Comparison of ENCODE assay signal across 12 cellular contexts in the genomic region with DNA sequence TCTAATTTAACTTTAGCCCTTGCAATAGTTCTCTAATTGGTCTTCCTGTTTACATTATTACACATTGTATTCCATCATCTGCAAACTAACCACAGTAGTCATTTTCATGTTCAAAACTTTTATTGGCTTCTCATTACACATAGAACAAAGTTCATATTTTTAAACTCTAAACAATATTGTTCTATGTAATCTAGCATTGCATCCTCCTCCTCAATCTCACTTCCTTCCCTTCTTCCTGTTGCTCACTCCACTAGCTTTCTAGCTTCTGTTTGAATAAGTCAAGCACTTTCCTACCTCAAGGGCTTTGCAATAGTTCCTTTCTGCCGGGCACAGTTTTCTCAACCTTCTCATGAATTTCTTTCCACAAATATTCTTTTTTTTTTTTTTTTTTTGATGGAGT. TPM values are rescaled to one million over a fixed set of nuclear protein-coding genes. Genes with fewer than 3 reads are reported as not detected.
DNase-seq lines count a peak whose midpoint lies in the region; ATAC-seq, FAIRE-seq and TF ChIP-seq lines count a peak whose summit lies in the region.
"Not testable (repeated sequence)": the region's sequence is repeated elsewhere in the genome, so short reads cannot be mapped to it uniquely, and the experiment has no call there.
"Had no signal": no experiment of that assay in that cellular context is flagged by ENCODE, and none has a peak within 500 bp of the region (broad histone marks: within the 10 kb centered on the region; RNA-seq: fewer than 3 reads in every experiment).

No MANE protein-coding gene starts in this region.

- not testable (repeated sequence) for H3K27me3 Mint-ChIP-seq in CD4-positive, CD25-positive, alpha-beta regulatory T cell; HFFc6 (ENCODE audit: insufficient read depth); T-cell; activated T-cell treated with anti-CD3 and anti-CD28 coated beads, Interleukin-2, amount 50 U/mL, for 24 hours; naive B cell; stimulated activated naive B cell treated with anti-CD40 and anti-IgM and Interleukin-4, amounts not matched to agents 10 μg/mL and 1 μg/mL and 100 μg/mL, for 72 hours

- H3K4me3 ChIP-seq in CD4-positive, CD25-positive, alpha-beta regulatory T cell (ENCODE audit: low read depth, low read length); GM12878: not testable (repeated sequence)

- POLR2A ChIA-PET in T-cell (lab: Charles Lee); GM12878 (lab: Charles Lee): not testable (repeated sequence)

- peak overlapping the region in 3 of 4 donors; percentile 9 to 73 (median 52) for H3K4me3 Mint-ChIP-seq in CD4-positive, CD25-positive, alpha-beta regulatory T cell
- not testable (repeated sequence) for H3K4me3 Mint-ChIP-seq in HFFc6; activated T-cell treated with anti-CD3 and anti-CD28 coated beads, Interleukin-2, amount 50 U/mL, for 24 hours
- H3K4me3 Mint-ChIP-seq in T-cell (peak overlapping the region in 1 of 3 donors; percentile 31), naive B cell (peak overlapping the region in 3 of 8 donors; percentile 20 to 41 (median 20))
- peak overlapping the region in 1 of 2 donors; percentile 43 for H3K4me3 Mint-ChIP-seq in stimulated activated naive B cell treated with anti-CD40 and anti-IgM and Interleukin-4, amounts not matched to agents 10 μg/mL and 1 μg/mL and 100 μg/mL, for 72 hours

- not testable (repeated sequence) for H3K79me2 ChIP-seq in GM12878 (ENCODE audit: control insufficient read depth, insufficient read depth, low read length)

- H2AFZ ChIP-seq in GM12878 (ENCODE audit: control insufficient read depth, low read depth, low read length), result not testable (repeated sequence)

- not testable (repeated sequence) for H3K27ac ChIP-seq in CD4-positive, CD25-positive, alpha-beta regulatory T cell (ENCODE audit: insufficient read depth, low read length, poor library complexity, severe bottlenecking); GM12878 (ENCODE audit: control insufficient read depth, insufficient read depth)

- H3K27me3 ChIP-seq in CD4-positive, CD25-positive, alpha-beta regulatory T cell (ENCODE audit: control insufficient read depth, insufficient read depth, low read length); GM12878 (replicated peaks in 1 of 2; ENCODE audit: control insufficient read depth in 2 of 2, insufficient read depth in 2 of 2, low read length in 1 of 2): not testable (repeated sequence)

- in situ Hi-C loops in GM12878 (cut with MboI), result not testable (repeated sequence)

- not testable (repeated sequence) for H3K9me3 Mint-ChIP-seq in CD4-positive, CD25-positive, alpha-beta regulatory T cell; HFFc6; T-cell; activated T-cell treated with anti-CD3 and anti-CD28 coated beads, Interleukin-2, amount 50 U/mL, for 24 hours; naive B cell; stimulated activated naive B cell treated with anti-CD40 and anti-IgM and Interleukin-4, amounts not matched to agents 10 μg/mL and 1 μg/mL and 100 μg/mL, for 72 hours

- H3K36me3 Mint-ChIP-seq in CD4-positive, CD25-positive, alpha-beta regulatory T cell; HFFc6 (ENCODE audit: low read depth); T-cell; naive B cell; stimulated activated naive B cell treated with anti-CD40 and anti-IgM and Interleukin-4, amounts not matched to agents 10 μg/mL and 1 μg/mL and 100 μg/mL, for 72 hours: not testable (repeated sequence)
- H3K36me3 Mint-ChIP-seq in activated T-cell treated with anti-CD3 and anti-CD28 coated beads, Interleukin-2, amount 50 U/mL, for 24 hours (ENCODE audit: low read depth), result peaks cover 32% of the 10 kb centered on the region

- H4K20me1 ChIP-seq in GM12878 (ENCODE audit: control insufficient read depth, insufficient read depth), result not testable (repeated sequence)

- not testable (repeated sequence) for H3K36me3 ChIP-seq in CD4-positive, CD25-positive, alpha-beta regulatory T cell (ENCODE audit: control insufficient read depth, insufficient read depth, low read length); GM12878 (ENCODE audit: control insufficient read depth in 2 of 2, insufficient read depth in 2 of 2, low read length in 1 of 2)

- BruUV-seq in GM12878 (replicated peaks; lab: Mats Ljungman, UMichigan), result not testable (repeated sequence)

- WGBS in GM12878 (ENCODE audit: insufficient coverage, insufficient replicate concordance, low lambda C conversion rate, missing lambda C conversion rate), result no CpG with 5 or more reads among the region's 1 CpG

- SMC1A ChIA-PET in GM12878 (lab: Charles Lee; ENCODE audit: uncharacterized antibody, unreplicated experiment), result not testable (repeated sequence)

- not testable (repeated sequence) for DNase-seq in CD4-positive, CD25-positive, alpha-beta regulatory T cell; HFFc6; T-cell; activated T-cell treated with anti-CD3 and anti-CD28 coated beads, Interleukin-2, amount 50 U/mL, for 24 hours; GM12878 (ENCODE audit: low read depth, low spot score); naive B cell; stimulated activated naive B cell treated with anti-CD40 and anti-IgM and Interleukin-4, amounts not matched to agents 10 μg/mL and 1 μg/mL and 100 μg/mL, for 72 hours

- peaks cover 25 to 46% (median 29%) of the 10 kb centered on the region in 4 donors for H3K4me1 Mint-ChIP-seq in CD4-positive, CD25-positive, alpha-beta regulatory T cell
- H3K4me1 Mint-ChIP-seq in HFFc6 (ENCODE audit: low read depth) (peaks cover 47% of the 10 kb centered on the region), T-cell (peaks cover 41 to 58% (median 42%) of the 10 kb centered on the region in 3 donors), naive B cell (peaks cover 12 to 39% (median 38%) of the 10 kb centered on the region in 3 donors)
- H3K4me1 Mint-ChIP-seq in activated T-cell treated with anti-CD3 and anti-CD28 coated beads, Interleukin-2, amount 50 U/mL, for 24 hours (ENCODE audit: low read depth), result peaks cover 48% of the 10 kb centered on the region
- H3K4me1 Mint-ChIP-seq in stimulated activated naive B cell treated with anti-CD40 and anti-IgM and Interleukin-4, amounts not matched to agents 10 μg/mL and 1 μg/mL and 100 μg/mL, for 72 hours, result peaks cover 23 to 54% of the 10 kb centered on the region in 2 donors

- peak overlapping the region; percentile 51 to 66 (median 64) for H3K27ac Mint-ChIP-seq in CD4-positive, CD25-positive, alpha-beta regulatory T cell
- peak overlapping the region; percentile 64 for H3K27ac Mint-ChIP-seq in HFFc6
- H3K27ac Mint-ChIP-seq in T-cell, result peak overlapping the region; percentile 58 to 85
- peak overlapping the region; percentile 35 for H3K27ac Mint-ChIP-seq in activated T-cell treated with anti-CD3 and anti-CD28 coated beads, Interleukin-2, amount 50 U/mL, for 24 hours
- peak overlapping the region in 3 of 6 donors; percentile 27 to 88 (median 37) for H3K27ac Mint-ChIP-seq in naive B cell
- peak overlapping the region; percentile 25 for H3K27ac Mint-ChIP-seq in stimulated activated naive B cell treated with anti-CD40 and anti-IgM and Interleukin-4, amounts not matched to agents 10 μg/mL and 1 μg/mL and 100 μg/mL, for 72 hours

- RAD21 ChIA-PET in GM12878 (lab: Charles Lee; ENCODE audit: unreplicated experiment), result not testable (repeated sequence)

- H3K9me3 ChIP-seq in CD4-positive, CD25-positive, alpha-beta regulatory T cell (ENCODE audit: control insufficient read depth in 2 of 2, low read length in 2 of 2); GM12878 (replicated peaks; ENCODE audit: control insufficient read depth, insufficient read depth, low read length): not testable (repeated sequence)

- TF ChIP-seq CTCF in HFFc6 (IDR thresholded peaks at IDR 0.05); GM12878 (IDR thresholded peaks at IDR 0.05 in 2 of 3, conservative IDR thresholded peaks at IDR 0.05 in 1 of 3; ENCODE audit: control insufficient read depth in 2 of 3, extremely low read depth in 1 of 3, insufficient read depth in 1 of 3, low read depth in 3 of 3, low read length in 3 of 3): not testable (repeated sequence)

- FAIRE-seq in GM12878 (lab: Jason Lieb, UNC), result not testable (repeated sequence)
- FAIRE-seq in islet of Langerhans (lab: Jason Lieb, UNC), result peak; percentile 68

- not testable (repeated sequence) for H3K9ac ChIP-seq in GM12878 (ENCODE audit: control insufficient read depth, insufficient read depth, low read length)

- CTCF ChIA-PET in T-cell (lab: Charles Lee), result not testable (repeated sequence)
- CTCF ChIA-PET in GM12878 (lab: Yijun Ruan, JAX), result interaction anchor here (0.8 kb wide), 1 partner anchor 73 kb away, joined by 3 read pairs; no protein-coding TSS in a partner anchor

- not testable (repeated sequence) for H3K4me1 ChIP-seq in CD4-positive, CD25-positive, alpha-beta regulatory T cell (ENCODE audit: control insufficient read depth, insufficient read depth, low read length, poor library complexity, severe bottlenecking)
- peaks cover 13% of the 10 kb centered on the region for H3K4me1 ChIP-seq in GM12878 (ENCODE audit: control insufficient read depth, insufficient read depth, low read length)

- peak; percentile 29 to 43 for ATAC-seq in CD4-positive, CD25-positive, alpha-beta regulatory T cell (ENCODE audit: low read depth in 2 of 2)
- ATAC-seq in T-cell (replicated peaks in 1 of 4) (peak; percentile 36 to 68 (median 60)), GM12878 (peak; percentile 20), naive B cell (ENCODE audit: low read depth in 2 of 2) (peak; percentile 52 to 59)
- peak; percentile 30 to 43 for ATAC-seq in stimulated activated naive B cell treated with anti-CD40 and anti-IgM and Interleukin-4, amounts not matched to agents 10 μg/mL and 1 μg/mL and 100 μg/mL, for 72 hours (replicated peaks)

- TF ChIP-seq EP300 in GM12878 (IDR thresholded peaks at IDR 0.05; ENCODE audit: borderline replicate concordance in 1 of 2, control insufficient read depth in 1 of 2, low read depth in 2 of 2, low read length in 2 of 2), result not testable (repeated sequence)

- not testable (repeated sequence) for TF ChIP-seq RAD21 in GM12878 (IDR thresholded peaks at IDR 0.05; ENCODE audit: insufficient read depth, low read depth, low read length)

- intact Hi-C loops in GM12878 (cut with micrococcal nuclease; ENCODE audit: unreplicated experiment), result not testable (repeated sequence)

- not testable (repeated sequence) for H3K4me2 ChIP-seq in GM12878 (ENCODE audit: control insufficient read depth, insufficient read depth)

- TF ChIP-seq POLR2A in GM12878 (IDR thresholded peaks at IDR 0.05; ENCODE audit: low read depth, low read length), result not testable (repeated sequence)

RNA-seq across cellular contexts. Expression of a gene that starts 38.5 kb away (rescaled TPM):
- 22.3 TPM for total RNA-seq in CD4-positive, CD25-positive, alpha-beta regulatory T cell
- polyA plus RNA-seq in CD4-positive, CD25-positive, alpha-beta regulatory T cell, result 1 to 10 TPM; 3.1 to 5.7 (median 4.1) TPM
- 10 to 100 TPM; 31.0 to 42.9 (median 37.1) TPM for total RNA-seq in HFFc6 (2021; fragmentation: NEBNext Ultra II Directional; extraction: Animal tissue kit (Norgen Biotek cat#: 25700))
- total RNA-seq in T-cell (10 to 100 TPM; 18.6 to 35.7 (median 19.4) TPM), GM12878 (2014; rRNA removed) (3.7 and 4.9 TPM in 2 replicates), GM12878 (2014; rRNA removed; fragmentation: Illumina TruSeq; extraction: Trizol) (2.2 and 2.8 TPM in 2 replicates), GM12878 (2021) (10.3 and 12.6 TPM in 2 replicates)
- total RNA-seq in GM12878 (2013; cell fraction: nucleolus; rRNA removed), result 7.2 and 9.8 TPM in 2 replicates
- 3.8 TPM for polyA plus RNA-seq in GM12878 (2011; ENCODE audit: low read depth)
- polyA plus RNA-seq in GM12878 (2011; rRNA removed) (2.0 and 4.4 TPM in 2 replicates), GM12878 (2014; fragmentation: Illumina TruSeq; extraction: Trizol) (4.8 and 5.8 TPM in 2 replicates), GM12878 (2014; fragmentation: Nextera tagmentation; extraction: Ambion mirVana) (1 to 10 TPM; 2.4 to 4.5 TPM), GM12878 (2014; rRNA removed) (6.1 and 6.9 TPM in 2 replicates), GM12878 (2016; fragmentation: Nextera tagmentation; extraction: Ambion mirVana) (10 to 100 TPM in 1 of 2 experiments, 1 to 10 TPM in 1; 8.3 to 10.2 TPM), naive B cell (ENCODE audit: low read depth in 6 of 6) (10 to 100 TPM in 1 of 6 donors, 1 to 10 TPM in 4, under 1 TPM in 1; 0.36 to 16.2 (median 4.7) TPM)
- polyA plus RNA-seq in GM12878 (2011; cell fraction: cytosol; rRNA removed), result 4.3 and 4.8 TPM in 2 replicates
- 5.8 and 5.9 TPM in 2 replicates for polyA plus RNA-seq in GM12878 (2011; cell fraction: nucleus; rRNA removed)
- 5.8 and 7.4 TPM in 2 replicates for polyA plus RNA-seq in GM12878 (2012)
- 7.2 TPM in 2 replicates for polyA minus RNA-seq in GM12878 (2011; rRNA and poly(A)+ RNA removed)
- polyA minus RNA-seq in GM12878 (2011; cell fraction: cytosol; rRNA and poly(A)+ RNA removed), result 3.7 and 5.9 TPM in 2 replicates
- polyA minus RNA-seq in GM12878 (2011; cell fraction: nucleus; rRNA and poly(A)+ RNA removed), result 7.0 and 14.6 TPM in 2 replicates

RNA-seq across cellular contexts. Expression of a gene that starts 45.5 kb away (rescaled TPM):
- 2.9 TPM for total RNA-seq in CD4-positive, CD25-positive, alpha-beta regulatory T cell
- under 1 TPM in 2 of 4 donors, not detected in 2; 0.06 to 0.09 TPM for polyA plus RNA-seq in CD4-positive, CD25-positive, alpha-beta regulatory T cell
- total RNA-seq in HFFc6 (2021; fragmentation: NEBNext Ultra II Directional; extraction: Animal tissue kit (Norgen Biotek cat#: 25700)), result under 1 TPM in 1 of 6 experiments, not detected in 5; 0.07 TPM
- under 1 TPM; 0.33 to 0.96 (median 0.73) TPM for total RNA-seq in T-cell
- total RNA-seq in GM12878 (2013; cell fraction: nucleolus; rRNA removed), result 0.17 TPM in 1 of 2 replicates, not detected in the other
- not detected in 2 replicates for total RNA-seq in GM12878 (2014; rRNA removed)
- 0.18 and 0.22 TPM in 2 replicates for total RNA-seq in GM12878 (2014; rRNA removed; fragmentation: Illumina TruSeq; extraction: Trizol)
- total RNA-seq in GM12878 (2021), result 0.26 TPM in 1 of 2 replicates, not detected in the other
- not detected for polyA plus RNA-seq in GM12878 (2011; ENCODE audit: low read depth)
- polyA plus RNA-seq in GM12878 (2011; rRNA removed), result 0.05 and 0.10 TPM in 2 replicates
- polyA plus RNA-seq in GM12878 (2011; cell fraction: cytosol; rRNA removed), result 0.09 TPM in 1 of 2 replicates, not detected in the other
- polyA plus RNA-seq in GM12878 (2011; cell fraction: nucleus; rRNA removed), result 0.06 and 0.61 TPM in 2 replicates
- polyA plus RNA-seq in GM12878 (2012), result 0.38 and 0.60 TPM in 2 replicates
- 0.07 TPM in 1 of 2 replicates, not detected in the other for polyA plus RNA-seq in GM12878 (2014; fragmentation: Illumina TruSeq; extraction: Trizol)
- under 1 TPM; 0.04 to 0.05 TPM for polyA plus RNA-seq in GM12878 (2014; fragmentation: Nextera tagmentation; extraction: Ambion mirVana)
- polyA plus RNA-seq in GM12878 (2014; rRNA removed), result 0.03 and 0.04 TPM in 2 replicates
- under 1 TPM; 0.67 to 0.92 TPM for polyA plus RNA-seq in GM12878 (2016; fragmentation: Nextera tagmentation; extraction: Ambion mirVana)
- 0.10 and 0.15 TPM in 2 replicates for polyA minus RNA-seq in GM12878 (2011; rRNA and poly(A)+ RNA removed)
- polyA minus RNA-seq in GM12878 (2011; cell fraction: cytosol; rRNA and poly(A)+ RNA removed), result not detected in 2 replicates
- 0.12 TPM in 1 of 2 replicates, not detected in the other for polyA minus RNA-seq in GM12878 (2011; cell fraction: nucleus; rRNA and poly(A)+ RNA removed)
- polyA plus RNA-seq in naive B cell (ENCODE audit: low read depth in 6 of 6), result under 1 TPM in 3 of 6 donors, not detected in 3; 0.08 to 0.15 (median 0.09) TPM
- total RNA-seq: esophagus squamous epithelium, foreskin keratinocyte, kidney epithelial cell had no signal
- polyA plus RNA-seq: foreskin keratinocyte, mammary epithelial cell had no signal
